In the genomic region with DNA sequence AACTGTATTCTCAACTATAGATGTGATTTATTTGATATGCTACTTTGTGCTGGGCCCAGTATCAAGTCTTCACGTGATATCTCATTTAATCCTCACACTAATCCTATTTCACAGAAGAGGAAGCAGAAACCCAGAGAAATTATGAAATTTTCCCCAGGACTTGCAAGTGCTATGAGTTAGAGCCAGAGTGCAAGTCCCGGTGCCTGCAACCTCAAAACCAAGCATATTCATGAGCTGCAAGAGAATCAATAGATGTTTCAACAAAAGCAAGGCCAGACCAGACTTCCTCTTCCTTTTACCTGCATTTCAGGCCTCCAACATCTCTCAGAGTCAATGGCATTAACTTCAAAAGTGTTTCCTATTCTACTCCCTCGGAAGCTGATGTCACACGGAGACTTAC, we compare ENCODE assay signal across 21 cellular contexts.
"Had no signal": no experiment of that assay in that cellular context is flagged by ENCODE, and none has a peak within 500 bp of the region (broad histone marks: within the 10 kb centered on the region; RNA-seq: fewer than 3 reads in every experiment).

No MANE protein-coding gene starts in this region.

- H3K4me3 ChIP-seq: heart right ventricle, left ventricle myocardium inferior, smooth muscle cell, testis had no signal

- H3K9me3 ChIP-seq: testis had no signal

- H3K27me3 ChIP-seq: heart right ventricle, testis had no signal

- H3K36me3 ChIP-seq: heart right ventricle, left ventricle myocardium inferior, WERI-Rb-1 had no signal

- ATAC-seq: esophagus mucosa; heart right ventricle; sciatic nerve; stimulated activated memory B cell treated with anti-CD40 and anti-IgM and Interleukin-4, amounts not matched to agents 10 μg/mL and 1 μg/mL and 100 μg/mL, for 72 hours had no signal

- DNase-seq: activated CD4-positive, alpha-beta T cell treated with anti-CD3 and anti-CD28 coated beads for 1 hour; activated CD8-positive, alpha-beta memory T cell treated with anti-CD3 and anti-CD28 coated beads for 24 hours; activated CD8-positive, alpha-beta memory T cell treated with anti-CD3 and anti-CD28 coated beads, Interleukin-2, amount 50 U/mL, for 48 hours; activated effector memory CD4-positive, alpha-beta T cell treated with anti-CD3 and anti-CD28 coated beads, Interleukin-2, amount 50 U/mL, for 16 hours; activated naive CD4-positive, alpha-beta T cell treated with anti-CD3 and anti-CD28 coated beads, Interleukin-2, amount 50 U/mL, for 16 hours; activated T-cell treated with anti-CD3 and anti-CD28 coated beads, Interleukin-2, amount 50 U/mL, for 48 hours; cerebellar nuclear complex; effector CD4-positive, alpha-beta T cell; heart right ventricle; left ventricle myocardium inferior; mammary epithelial cell; midbrain; nephron progenitor cell; nucleus accumbens; stimulated activated CD4-positive, alpha-beta T cell treated with anti-CD3 and anti-CD28 coated beads, Interleukin-4, amount 100 ng/mL, for 1 hour; testis; WERI-Rb-1 had no signal
